In genomic region chr1:59044535-59045121, GRCh38 we compare ENCODE assay signal across 15 cellular contexts.
DNase-seq lines count a peak whose midpoint lies in the region; ATAC-seq, FAIRE-seq and TF ChIP-seq lines count a peak whose summit lies in the region.
"Had no signal": no experiment of that assay in that cellular context is flagged by ENCODE, and none has a peak within 500 bp of the region (broad histone marks: within the 10 kb centered on the region; RNA-seq: fewer than 3 reads in every experiment).

No MANE protein-coding gene starts in this region.

- H3K79me2 ChIP-seq in keratinocyte (ENCODE audit: control insufficient read depth, insufficient read depth, low read length): no peaks in the 10 kb centered on the region

- H3K36me3 Mint-ChIP-seq in activated naive CD4-positive, alpha-beta T cell treated with anti-CD3 and anti-CD28 coated beads for 36 hours (ENCODE audit: low read depth): no peaks in the 10 kb centered on the region
- no peaks in the 10 kb centered on the region for H3K36me3 Mint-ChIP-seq in T-helper 17 cell (ENCODE audit: low read depth)

- peak; percentile 61 for FAIRE-seq in keratinocyte (lab: Jason Lieb, UNC)
- FAIRE-seq: pancreas, urothelium cell line had no signal

- TF ChIP-seq EP300 in stomach (IDR thresholded peaks at IDR 0.05): no peak

- H3K4me3 Mint-ChIP-seq in activated naive CD4-positive, alpha-beta T cell treated with anti-CD3 and anti-CD28 coated beads for 36 hours: no peak overlapping the region
- no peak overlapping the region for H3K4me3 Mint-ChIP-seq in T-helper 17 cell
- H3K4me3 Mint-ChIP-seq: activated B cell treated with CpG ODN at 0.5 μM for 24 hours had no signal

- peaks cover 33% of the 10 kb centered on the region for H3K4me1 Mint-ChIP-seq in activated naive CD4-positive, alpha-beta T cell treated with anti-CD3 and anti-CD28 coated beads for 36 hours (ENCODE audit: low read depth)
- H3K4me1 Mint-ChIP-seq in T-helper 17 cell: peaks cover 24% of the 10 kb centered on the region

- no peak overlapping the region for H2AFZ ChIP-seq in keratinocyte (ENCODE audit: control insufficient read depth, low read length)

- dilution Hi-C loops in keratinocyte (cut with MboI; ENCODE audit: extremely low pct_ligation_motif_present, low sequenced_read_pairs): no loop called here

- no peaks in the 10 kb centered on the region for H4K20me1 ChIP-seq in keratinocyte (ENCODE audit: control insufficient read depth, extremely low read depth, insufficient read depth, low read length)

- no peak overlapping the region for H3K4me2 ChIP-seq in keratinocyte (ENCODE audit: control insufficient read depth, extremely low read depth, insufficient read depth, low read depth, low read length)

- H3K27me3 ChIP-seq in keratinocyte (ENCODE audit: control insufficient read depth, extremely low read depth, insufficient read depth, low read length): no peaks in the 10 kb centered on the region
- H3K27me3 ChIP-seq in stomach: no peaks in the 10 kb centered on the region
- H3K27me3 ChIP-seq: pancreas had no signal

- H3K9me1 ChIP-seq in keratinocyte (ENCODE audit: control insufficient read depth, extremely low read depth, insufficient read depth, low read length): no peaks in the 10 kb centered on the region

- CTCF ChIA-PET in activated naive CD4-positive, alpha-beta T cell treated with anti-CD3 and anti-CD28 coated beads for 36 hours (lab: Charles Lee): interaction anchor here (0.7 kb wide), 1 partner anchor 18 kb away, joined by 3 read pairs; no protein-coding TSS in a partner anchor

- H3K36me3 ChIP-seq in keratinocyte (ENCODE audit: control insufficient read depth in 2 of 2, extremely low read depth in 1 of 2, insufficient read depth in 2 of 2, low read length in 2 of 2) (no peaks in the 10 kb centered on the region), stomach (no peaks in the 10 kb centered on the region)
- H3K36me3 ChIP-seq: pancreas had no signal

- H3K9me3 Mint-ChIP-seq in activated naive CD4-positive, alpha-beta T cell treated with anti-CD3 and anti-CD28 coated beads for 36 hours: no peaks in the 10 kb centered on the region
- H3K9me3 Mint-ChIP-seq: activated B cell treated with CpG ODN at 0.5 μM for 24 hours had no signal

- H3K4me1 ChIP-seq in keratinocyte (ENCODE audit: control insufficient read depth, extremely low read depth, insufficient read depth, low read length) (peaks cover 12% of the 10 kb centered on the region), stomach (peaks cover 11 to 51% (median 30%) of the 10 kb centered on the region in 4 donors)

- no peak overlapping the region for H3K4me3 ChIP-seq in keratinocyte (ENCODE audit: control insufficient read depth in 2 of 3, extremely low read depth in 1 of 3, insufficient read depth in 2 of 3, low read depth in 1 of 3, low read length in 3 of 3)
- no peak overlapping the region for H3K4me3 ChIP-seq in stomach
- H3K4me3 ChIP-seq: pancreas, SK-N-MC had no signal

- peak overlapping the region; percentile 43 for H3K27ac Mint-ChIP-seq in activated naive CD4-positive, alpha-beta T cell treated with anti-CD3 and anti-CD28 coated beads for 36 hours
- H3K27ac Mint-ChIP-seq in T-helper 17 cell: peak overlapping the region; percentile 71
- H3K27ac Mint-ChIP-seq: activated B cell treated with CpG ODN at 0.5 μM for 24 hours had no signal

- intact Hi-C loops in activated naive CD4-positive, alpha-beta T cell treated with anti-CD3 and anti-CD28 coated beads for 36 hours (cut with micrococcal nuclease): loop anchor here (5.0 to 10.0 kb wide), 5 partner anchors 37 to 650 kb away; partner anchors contain the start of gene FGGY
- intact Hi-C loops in stomach (cut with DNase I; ENCODE audit: low total_unique reads): no loop called here

- no peak for DNase-seq in activated naive CD4-positive, alpha-beta T cell treated with anti-CD3 and anti-CD28 coated beads for 36 hours
- no peak for DNase-seq in activated naive CD4-positive, alpha-beta T cell (lab: John Stamatoyannopoulos, UW)
- DNase-seq in T-helper 17 cell (no peak), keratinocyte (ENCODE audit: low read depth, low spot score) (no peak), stomach (no peak), NCI-H510A treated with DMSO at 0.1 percent for 48 hours (lab: John Stamatoyannopoulos, UW) (no peak), SHP77 (lab: John Stamatoyannopoulos, UW) (no peak)
- DNase-seq: activated B cell treated with CpG ODN at 0.5 μM for 24 hours; activated effector memory CD4-positive, alpha-beta T cell treated with Interleukin-2 at 50 U/mL for 16 hours; DMS79; NK-92 treated with Interleukin-12 subunit alpha and Interleukin-12 subunit beta, amount 100 ng/mL, for 24 hours had no signal

- H3K27ac ChIP-seq in keratinocyte (ENCODE audit: control insufficient read depth, insufficient read depth, low read length) (no peak overlapping the region), stomach (peak overlapping the region; percentile 4 to 63 (median 39))
- H3K27ac ChIP-seq: SK-N-MC had no signal

- no peaks in the 10 kb centered on the region for H3K9me3 ChIP-seq in T-helper 17 cell (ENCODE audit: control insufficient read depth, low read length, poor library complexity, severe bottlenecking)
- no peaks in the 10 kb centered on the region for H3K9me3 ChIP-seq in keratinocyte (ENCODE audit: control insufficient read depth, low read depth, low read length)
- no peaks in the 10 kb centered on the region for H3K9me3 ChIP-seq in stomach
- H3K9me3 ChIP-seq: pancreas had no signal

- H3K9ac ChIP-seq in keratinocyte (ENCODE audit: control insufficient read depth, extremely low read depth, insufficient read depth, low read length): no peak overlapping the region

- 69 to 85% (median 81%) methylated on average over 2 of the region's 2 CpGs for WGBS in stomach, 5 donors

- H3K27me3 Mint-ChIP-seq in activated naive CD4-positive, alpha-beta T cell treated with anti-CD3 and anti-CD28 coated beads for 36 hours (ENCODE audit: low read depth): no peaks in the 10 kb centered on the region
- no peaks in the 10 kb centered on the region for H3K27me3 Mint-ChIP-seq in T-helper 17 cell
- H3K27me3 Mint-ChIP-seq: activated B cell treated with CpG ODN at 0.5 μM for 24 hours had no signal

- ATAC-seq in T-helper 17 cell (no peak), GM18873 (IDR thresholded peaks at IDR 0.05; ENCODE audit: low FRiP score, unreplicated experiment) (no peak)

- TF ChIP-seq POLR2A in stomach (IDR thresholded peaks at IDR 0.05): no peak

- TF ChIP-seq CTCF in keratinocyte (optimal IDR thresholded peaks at IDR 0.05 in 1 of 3, IDR thresholded peaks at IDR 0.05 in 1 of 3, conservative IDR thresholded peaks at IDR 0.05 in 1 of 3; ENCODE audit: extremely low read depth in 1 of 3, insufficient read depth in 2 of 3, low read length in 3 of 3): no peak
- no peak for TF ChIP-seq CTCF in stomach (IDR thresholded peaks at IDR 0.05)
